10 cellular contexts compared by ENCODE assay signal in genomic region chr6:132085731-132086130, GRCh38.
DNase-seq lines count a peak whose midpoint lies in the region; ATAC-seq and TF ChIP-seq lines count a peak whose summit lies in the region.
"Had no signal": no experiment of that assay in that cellular context is flagged by ENCODE, and none has a peak within 500 bp of the region (broad histone marks: within the 10 kb centered on the region; RNA-seq: fewer than 3 reads in every experiment).

No MANE protein-coding gene starts in this region.

- CTCF ChIA-PET in Panc1 (lab: Charles Lee), result no interaction called here

- ATAC-seq in GM21528 (IDR thresholded peaks at IDR 0.05; ENCODE audit: low FRiP score, unreplicated experiment) (peak; percentile 21), Panc1 (peak; percentile 52), heart right ventricle (peak in 4 of 8 donors; percentile 19 to 71 (median 38)), thoracic aorta (ENCODE audit: insufficient number of reproducible peaks, low FRiP score, low read depth) (no peak), HG03378 (IDR thresholded peaks at IDR 0.05; ENCODE audit: unreplicated experiment) (no peak)
- ATAC-seq: activated T-cell treated with anti-CD3 and anti-CD28 coated beads, Interleukin-2, amount 50 U/mL, for 4 hours had no signal

- H3K4me1 ChIP-seq in Panc1 (ENCODE audit: control insufficient read depth, insufficient read depth, low read length) (peaks cover 11% of the 10 kb centered on the region), heart right ventricle (peaks cover 0 to 22% (median 10%) of the 10 kb centered on the region in 9 donors), thoracic aorta (ENCODE audit: control insufficient read depth in 1 of 2, low read depth in 2 of 2) (peaks cover 27 to 51% of the 10 kb centered on the region in 2 donors), HAP-1 (peaks cover 6% of the 10 kb centered on the region)

- in situ Hi-C loops in Panc1 (cut with HindIII; ENCODE audit: low pct_unique_long_range_greater_than_20kb, low sequenced_read_pairs), result no loop called here
- in situ Hi-C loops in HAP-1 (cut with MboI; ENCODE audit: low sequenced_read_pairs), result no loop called here

- BruUV-seq in Panc1 (replicated peaks; lab: Mats Ljungman, UMichigan), result no TSS peak

- intact Hi-C loops in Panc1 (cut with micrococcal nuclease; ENCODE audit: unreplicated experiment) (no loop called here), heart right ventricle (cut with DNase I) (loop anchor here in 1 of 10 donors (2.0 kb wide), 1 partner anchor 17 kb away; no protein-coding TSS in a partner anchor)

- WGBS in heart right ventricle, 2 donors, result 35 to 46% methylated on average over 5 of the region's 5 CpGs

- H3K36me3 ChIP-seq in Panc1 (ENCODE audit: control insufficient read depth, insufficient read depth, low read length) (no peaks in the 10 kb centered on the region), heart right ventricle (no peaks in the 10 kb centered on the region), thoracic aorta (no peaks in the 10 kb centered on the region), HAP-1 (replicated peaks) (no peaks in the 10 kb centered on the region)

- POLR2A ChIA-PET in Panc1 (lab: Charles Lee), result no interaction called here

- peak overlapping the region; percentile 87 for H3K27ac ChIP-seq in Panc1 (ENCODE audit: low read length)
- H3K27ac ChIP-seq in heart right ventricle, result peak overlapping the region in 6 of 10 donors; percentile 4 to 78 (median 60)
- peak overlapping the region; percentile 96 to 98 for H3K27ac ChIP-seq in thoracic aorta

- TF ChIP-seq CTCF in Panc1 (IDR thresholded peaks at IDR 0.05) (no peak), heart right ventricle (IDR thresholded peaks at IDR 0.05) (no peak), thoracic aorta (IDR thresholded peaks at IDR 0.05) (no peak)

- H3K4me3 ChIP-seq in Panc1 (ENCODE audit: low read depth in 2 of 2, low read length in 2 of 2) (peak overlapping the region; percentile 4 to 21), heart right ventricle (no peak overlapping the region), thoracic aorta (peak overlapping the region; percentile 52), HAP-1 (no peak overlapping the region)

- no peaks in the 10 kb centered on the region for H3K27me3 ChIP-seq in Panc1 (ENCODE audit: control insufficient read depth, insufficient read depth, low read length)
- H3K27me3 ChIP-seq in heart right ventricle, result no peaks in the 10 kb centered on the region
- H3K27me3 ChIP-seq in thoracic aorta (replicated peaks; ENCODE audit: insufficient read depth), result no peaks in the 10 kb centered on the region
- 0 out of 2 replicates have a peak, but pooled peaks cover 3% of the 10 kb centered on the region for H3K27me3 ChIP-seq in HAP-1 (ENCODE audit: low read depth)

- no peak for DNase-seq in Panc1 (ENCODE audit: low read depth, low spot score)
- DNase-seq in heart right ventricle, result no peak
- no peak for DNase-seq in thoracic aorta (ENCODE audit: low spot score)
- DNase-seq in inferior parietal cortex (ENCODE audit: extremely low spot score), result no peak
- no peak for DNase-seq in HAP-1 (ENCODE audit: low spot score in 2 of 2)
- DNase-seq: activated T-cell treated with anti-CD3 and anti-CD28 coated beads, Interleukin-2, amount 50 U/mL, for 4 hours; foreskin melanocyte; NCI-H2081 had no signal

- peaks cover 3% of the 10 kb centered on the region; the same call in 1 of the 2 replicates for H3K9me3 ChIP-seq in Panc1 (ENCODE audit: control insufficient read depth, insufficient read depth, low read depth, low read length)
- peaks cover 0 to 3% (median 0%) of the 10 kb centered on the region in 11 donors for H3K9me3 ChIP-seq in heart right ventricle
- no peaks in the 10 kb centered on the region for H3K9me3 ChIP-seq in thoracic aorta
- no peaks in the 10 kb centered on the region for H3K9me3 ChIP-seq in HAP-1

Comparison
In these comparisons a context has a peak if more than half of its experiments do, and no peak if none do; other contexts are left out.
1. ATAC-seq: peak in GM21528 (single experiment) and Panc1 (single experiment); none in thoracic aorta (single experiment) and HG03378 (single experiment).
2. H3K4me3 ChIP-seq: peak in Panc1 (2 of 2) and thoracic aorta (single experiment); none in heart right ventricle (0 of 10) and HAP-1 (single experiment).
3. Peak in every context shown above with its lines, with median percentiles within 50 percentile points of each other: H3K27ac ChIP-seq.